Comparison of ENCODE assay signal across 8 cellular contexts in genomic region chr18:3012306-3012919, GRCh38. TPM values are rescaled to one million over a fixed set of nuclear protein-coding genes. Genes with fewer than 3 reads are reported as not detected.
DNase-seq lines count a peak whose midpoint lies in the region; TF ChIP-seq lines count a peak whose summit lies in the region.

No MANE protein-coding gene starts in this region.

- TF ChIP-seq EP300 in tibial nerve (IDR thresholded peaks at IDR 0.05) = peak in 1 of 2 donors; percentile 53

- DNase-seq in GM06990 (ENCODE audit: extremely low read depth, insufficient read length) (no peak), HEK293T (ENCODE audit: extremely low spot score) (peak; percentile 30), NCI-H345 treated with DMSO at 0.1 percent for 48 hours (lab: John Stamatoyannopoulos, UW; ENCODE audit: unreplicated experiment) (peak; percentile 50), fibroblast of the aortic adventitia (ENCODE audit: low read depth) (no peak), neural crest cell (ENCODE audit: low read depth, low spot score) (no peak), tibial nerve (ENCODE audit: low spot score in 2 of 2) (peak; percentile 29), superior temporal gyrus (ENCODE audit: extremely low spot score) (no peak)
- DNase-seq in activated T-helper 1 cell treated with anti-CD3 and anti-CD28 coated beads, Interleukin-12 subunit alpha, Interleukin-12 subunit beta, Interleukin-2, Interleukin-4 antibody, amounts not matched to agents 30 ng/mL and 10 ng/mL and 1 ng/mL, durations not matched to agents 14 hours and 24 hours and 36 hours (ENCODE audit: low spot score) = peak; percentile 43

- CTCF ChIA-PET in HEK293T (lab: Yijun Ruan, JAX) = no interaction called here

- H3K36me3 Mint-ChIP-seq in activated T-helper 1 cell treated with anti-CD3 and anti-CD28 coated beads, Interleukin-12 subunit alpha, Interleukin-12 subunit beta, Interleukin-2, Interleukin-4 antibody, amounts not matched to agents 30 ng/mL and 10 ng/mL and 1 ng/mL, durations not matched to agents 14 hours and 24 hours and 36 hours (ENCODE audit: low read depth) = peaks cover 37% of the 10 kb centered on the region
- peaks cover 8% of the 10 kb centered on the region for H3K36me3 Mint-ChIP-seq in neural crest cell (ENCODE audit: low read depth)

- peaks cover 62% of the 10 kb centered on the region for H3K4me1 Mint-ChIP-seq in activated T-helper 1 cell treated with anti-CD3 and anti-CD28 coated beads, Interleukin-12 subunit alpha, Interleukin-12 subunit beta, Interleukin-2, Interleukin-4 antibody, amounts not matched to agents 30 ng/mL and 10 ng/mL and 1 ng/mL, durations not matched to agents 14 hours and 24 hours and 36 hours (ENCODE audit: low read depth)
- H3K4me1 Mint-ChIP-seq in neural crest cell = peaks cover 35% of the 10 kb centered on the region

- no peak for TF ChIP-seq POLR2A in tibial nerve (IDR thresholded peaks at IDR 0.05)

- H3K9me3 ChIP-seq in tibial nerve = no peaks in the 10 kb centered on the region

- no peaks in the 10 kb centered on the region for H3K27me3 Mint-ChIP-seq in activated T-helper 1 cell treated with anti-CD3 and anti-CD28 coated beads, Interleukin-12 subunit alpha, Interleukin-12 subunit beta, Interleukin-2, Interleukin-4 antibody, amounts not matched to agents 30 ng/mL and 10 ng/mL and 1 ng/mL, durations not matched to agents 14 hours and 24 hours and 36 hours (ENCODE audit: insufficient read depth)
- no peaks in the 10 kb centered on the region for H3K27me3 Mint-ChIP-seq in neural crest cell (ENCODE audit: low read depth)

- POLR2A ChIA-PET in HEK293T (lab: Yijun Ruan, JAX) = no interaction called here

- TF ChIP-seq CTCF in GM06990 (IDR thresholded peaks at IDR 0.05; ENCODE audit: insufficient read depth, low read length, poor library complexity, severe bottlenecking) (no peak), fibroblast of the aortic adventitia (IDR thresholded peaks at IDR 0.05; ENCODE audit: insufficient read depth, low read length) (no peak), neural crest cell (conservative IDR thresholded peaks at IDR 0.05) (no peak), tibial nerve (IDR thresholded peaks at IDR 0.05) (peak in 1 of 5 experiments; percentile 15)

- H3K4me3 ChIP-seq in GM06990 (replicated peaks; ENCODE audit: low read depth, low read length) = peak overlapping the region; percentile 75
- H3K4me3 ChIP-seq in fibroblast of the aortic adventitia (ENCODE audit: low read depth, low read length) = peak overlapping the region; percentile 74
- peak overlapping the region; percentile 85 to 100 (median 93) for H3K4me3 ChIP-seq in tibial nerve

- H3K27ac ChIP-seq in tibial nerve = peak overlapping the region; percentile 95 to 99 (median 98)

- H3K27me3 ChIP-seq in GM06990 (replicated peaks; ENCODE audit: control insufficient read depth, insufficient read depth, low read length) (no peaks in the 10 kb centered on the region), tibial nerve (no peaks in the 10 kb centered on the region)

- 0% methylated on average over 14 to 21 of the region's 61 CpGs for WGBS in tibial nerve, 2 donors

- H3K36me3 ChIP-seq in GM06990 (ENCODE audit: control insufficient read depth, insufficient read depth, low read length) (no peaks in the 10 kb centered on the region), tibial nerve (peaks cover 0 to 16% (median 0%) of the 10 kb centered on the region in 3 donors)

- intact Hi-C loops in activated T-helper 1 cell treated with anti-CD3 and anti-CD28 coated beads, Interleukin-12 subunit alpha, Interleukin-12 subunit beta, Interleukin-2, Interleukin-4 antibody, amounts not matched to agents 30 ng/mL and 10 ng/mL and 1 ng/mL, durations not matched to agents 14 hours and 24 hours and 36 hours (cut with micrococcal nuclease) = no loop called here

- H3K27ac Mint-ChIP-seq in activated T-helper 1 cell treated with anti-CD3 and anti-CD28 coated beads, Interleukin-12 subunit alpha, Interleukin-12 subunit beta, Interleukin-2, Interleukin-4 antibody, amounts not matched to agents 30 ng/mL and 10 ng/mL and 1 ng/mL, durations not matched to agents 14 hours and 24 hours and 36 hours = peak overlapping the region; percentile 90
- peak overlapping the region; percentile 92 for H3K27ac Mint-ChIP-seq in neural crest cell (ENCODE audit: unreplicated experiment)

- H3K9me3 Mint-ChIP-seq in activated T-helper 1 cell treated with anti-CD3 and anti-CD28 coated beads, Interleukin-12 subunit alpha, Interleukin-12 subunit beta, Interleukin-2, Interleukin-4 antibody, amounts not matched to agents 30 ng/mL and 10 ng/mL and 1 ng/mL, durations not matched to agents 14 hours and 24 hours and 36 hours = no peaks in the 10 kb centered on the region
- no peaks in the 10 kb centered on the region for H3K9me3 Mint-ChIP-seq in neural crest cell

- H3K4me1 ChIP-seq in tibial nerve = peaks cover 0 to 67% (median 32%) of the 10 kb centered on the region in 4 donors

- H3K4me3 Mint-ChIP-seq in activated T-helper 1 cell treated with anti-CD3 and anti-CD28 coated beads, Interleukin-12 subunit alpha, Interleukin-12 subunit beta, Interleukin-2, Interleukin-4 antibody, amounts not matched to agents 30 ng/mL and 10 ng/mL and 1 ng/mL, durations not matched to agents 14 hours and 24 hours and 36 hours = peak overlapping the region; percentile 92
- peak overlapping the region; percentile 94 for H3K4me3 Mint-ChIP-seq in neural crest cell

TF ChIP-seq in HEK293T, 16 proteins besides CTCF, POLR2A, EP300 and RAD21:
- no peak for TF ChIP-seq HDGF (IDR thresholded peaks at IDR 0.05; ENCODE audit: borderline replicate concordance)
- TF ChIP-seq LEF1 (IDR thresholded peaks at IDR 0.05; ENCODE audit: borderline replicate concordance) = no peak
- no peak for TF ChIP-seq CTBP1 (IDR thresholded peaks at IDR 0.05; ENCODE audit: borderline replicate concordance)
- TF ChIP-seq SUZ12 (IDR thresholded peaks at IDR 0.05) = no peak
- TF ChIP-seq FOXM1 (IDR thresholded peaks at IDR 0.05; ENCODE audit: borderline replicate concordance) = peak; percentile 39; the same call in 1 of the 2 replicates
- no peak for TF ChIP-seq SP1 (IDR thresholded peaks at IDR 0.05)
- TF ChIP-seq ELF4 (IDR thresholded peaks at IDR 0.05) = no peak
- TF ChIP-seq TARDBP (IDR thresholded peaks at IDR 0.05) = no peak
- no peak for TF ChIP-seq BHLHE40 (IDR thresholded peaks at IDR 0.05; ENCODE audit: borderline replicate concordance)
- no peak for TF ChIP-seq FOXA1 (IDR thresholded peaks at IDR 0.05)
- TF ChIP-seq ARNT (IDR thresholded peaks at IDR 0.05) = no peak
- no peak for TF ChIP-seq FOXK2 (IDR thresholded peaks at IDR 0.05)
- peak; percentile 31; the same call in 1 of the 2 replicates for TF ChIP-seq L3MBTL2 (conservative IDR thresholded peaks at IDR 0.05)

RNA-seq across cellular contexts. Expression of gene LPIN2, which starts 0.5 kb away (rescaled TPM):
- 86.6 and 91.8 TPM in 2 replicates for total RNA-seq in activated T-helper 1 cell treated with anti-CD3 and anti-CD28 coated beads, Interleukin-12 subunit alpha, Interleukin-12 subunit beta, Interleukin-2, Interleukin-4 antibody, amounts not matched to agents 30 ng/mL and 10 ng/mL and 1 ng/mL, durations not matched to agents 14 hours and 24 hours and 36 hours
- total RNA-seq in fibroblast of the aortic adventitia (ENCODE audit: low replicate concordance) (18.2 and 43.7 TPM in 2 replicates), neural crest cell (22.5 and 22.6 TPM in 2 replicates), tibial nerve (10 to 100 TPM; 22.7 to 29.3 (median 25.8) TPM)

Comparison
In these comparisons a context has a peak if more than half of its experiments do, and no peak if none do; other contexts are left out.
1. DNase-seq: peak in HEK293T (single experiment), NCI-H345 treated with DMSO at 0.1 percent for 48 hours (single experiment), activated T-helper 1 cell treated with anti-CD3 and anti-CD28 coated beads, Interleukin-12 subunit alpha, Interleukin-12 subunit beta, Interleukin-2, Interleukin-4 antibody, amounts not matched to agents 30 ng/mL and 10 ng/mL and 1 ng/mL, durations not matched to agents 14 hours and 24 hours and 36 hours (single experiment) and tibial nerve (2 of 2); none in GM06990 (single experiment), fibroblast of the aortic adventitia (single experiment), neural crest cell (single experiment) and superior temporal gyrus (single experiment).
2. Peak in every context shown above with its lines, with median percentiles within 50 percentile points of each other: H3K4me3 ChIP-seq.